In the genomic region with DNA sequence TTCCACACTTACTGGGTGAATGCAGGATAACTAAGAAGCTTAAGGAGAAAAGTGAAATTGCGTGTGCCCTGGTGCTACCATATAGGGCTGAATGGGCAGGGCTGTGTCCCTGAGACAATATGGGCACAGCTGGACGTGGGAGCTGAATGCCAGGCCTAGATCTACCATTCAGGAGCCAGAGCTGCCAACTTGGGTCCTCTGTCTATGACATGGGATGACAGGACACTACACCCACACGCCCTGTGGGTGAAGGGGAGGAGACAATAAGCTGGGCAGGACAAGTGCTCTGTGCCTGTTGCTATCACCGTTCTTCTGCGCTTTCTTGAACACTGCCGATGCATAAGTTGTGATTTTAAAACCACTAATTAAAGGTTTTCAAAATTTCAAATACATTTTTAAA, we compare ENCODE assay signal across 2 cellular contexts.
TF ChIP-seq lines count a peak whose summit lies in the region.

No MANE protein-coding gene starts in this region.

TF ChIP-seq in IMR-90, 13 proteins besides CTCF, POLR2A, EP300 and RAD21 (continued from another document):
- TF ChIP-seq SMC3 (IDR thresholded peaks at IDR 0.05; ENCODE audit: low read depth, low read length) (no peak), RCOR1 (IDR thresholded peaks at IDR 0.05; ENCODE audit: insufficient replicate concordance, low read length) (no peak), FOS (IDR thresholded peaks at IDR 0.05; ENCODE audit: low read depth, low read length) (no peak), RFX5 (IDR thresholded peaks at IDR 0.05; ENCODE audit: low read depth, low read length) (no peak), BHLHE40 (IDR thresholded peaks at IDR 0.05; ENCODE audit: low read depth, low read length) (no peak), CEBPB (IDR thresholded peaks at IDR 0.05; ENCODE audit: low read depth, low read length) (no peak)

TF ChIP-seq in WTC11, 78 proteins besides CTCF, POLR2A, EP300 and RAD21 (continued from another document):
- TF ChIP-seq ATF2 (CRISPR knock-in tag; IDR thresholded peaks at IDR 0.05; ENCODE audit: borderline replicate concordance, low read depth) (no peak), ZNF232 (CRISPR knock-in tag; IDR thresholded peaks at IDR 0.05) (no peak), EMX1 (CRISPR knock-in tag; IDR thresholded peaks at IDR 0.05) (no peak), RORB (CRISPR knock-in tag; IDR thresholded peaks at IDR 0.05) (no peak), NFE2L1 (CRISPR knock-in tag; IDR thresholded peaks at IDR 0.05) (no peak), ZNF317 (CRISPR knock-in tag; IDR thresholded peaks at IDR 0.05; ENCODE audit: borderline replicate concordance, low read depth) (no peak), JAZF1 (CRISPR knock-in tag; IDR thresholded peaks at IDR 0.05) (no peak), PRRX2 (CRISPR knock-in tag; IDR thresholded peaks at IDR 0.05) (no peak), FOXP4 (CRISPR knock-in tag; IDR thresholded peaks at IDR 0.05) (no peak), FOXJ3 (CRISPR knock-in tag; IDR thresholded peaks at IDR 0.05; ENCODE audit: borderline replicate concordance) (no peak), ATF1 (CRISPR knock-in tag; IDR thresholded peaks at IDR 0.05) (no peak), SOX15 (CRISPR knock-in tag; IDR thresholded peaks at IDR 0.05) (no peak), ELF4 (CRISPR knock-in tag; IDR thresholded peaks at IDR 0.05; ENCODE audit: low read depth) (no peak)
- TF ChIP-seq, protein P1, sequence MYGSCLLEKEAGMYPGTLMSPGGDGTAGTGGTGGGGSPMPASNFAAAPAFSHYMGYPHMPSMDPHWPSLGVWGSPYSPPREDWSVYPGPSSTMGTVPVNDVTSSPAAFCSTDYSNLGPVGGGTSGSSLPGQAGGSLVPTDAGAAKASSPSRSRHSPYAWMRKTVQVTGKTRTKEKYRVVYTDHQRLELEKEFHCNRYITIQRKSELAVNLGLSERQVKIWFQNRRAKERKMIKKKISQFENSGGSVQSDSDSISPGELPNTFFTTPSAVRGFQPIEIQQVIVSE (CRISPR knock-in tag; IDR thresholded peaks at IDR 0.05; ENCODE audit: borderline replicate concordance) = no peak
